Comparison of ENCODE assay signal across 7 cellular contexts in the genomic region with DNA sequence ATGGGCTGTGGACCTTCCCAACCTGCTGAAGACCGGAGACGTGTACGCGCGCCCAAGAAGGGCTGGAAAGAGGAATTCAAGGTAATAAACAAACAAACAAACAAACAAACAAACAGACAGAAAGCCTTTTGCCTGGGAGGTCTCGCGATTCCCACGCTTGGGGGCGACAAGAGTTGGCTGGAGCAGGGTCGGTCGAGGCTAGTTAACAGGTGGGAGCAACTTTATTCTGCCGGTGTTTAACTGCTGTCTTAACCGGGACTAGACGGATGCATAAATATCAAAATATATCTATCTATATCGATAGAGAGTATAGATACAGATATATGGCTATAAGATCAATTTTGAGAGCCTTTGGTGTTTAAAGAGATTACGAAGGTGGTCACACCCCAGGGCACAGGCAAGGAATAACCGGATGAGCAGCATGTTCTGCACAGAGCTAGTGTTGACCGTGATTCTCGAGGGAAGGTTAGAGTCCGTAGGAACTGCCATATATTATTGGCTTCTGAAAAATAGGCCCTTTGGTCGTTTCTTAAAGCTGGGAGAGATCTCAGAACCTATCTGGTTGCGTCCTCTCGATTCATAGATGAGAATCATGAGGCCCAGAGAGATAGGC. TPM values are rescaled to one million over a fixed set of nuclear protein-coding genes. Genes with fewer than 3 reads are reported as not detected.
A peak's percentile ranks its signal among the peaks of the same experiment; 100 is the strongest.
DNase-seq lines count a peak whose midpoint lies in the region; ATAC-seq and TF ChIP-seq lines count a peak whose summit lies in the region.

No MANE protein-coding gene starts in this region.

- ATAC-seq in IMR-90 (ENCODE audit: low read depth) (no peak), left lung (no peak)

- no peak overlapping the region for H3K23ac ChIP-seq in IMR-90 (ENCODE audit: low read depth, low read length)

- no peak overlapping the region; the same call in 1 of the 2 replicates for H2BK20ac ChIP-seq in IMR-90 (ENCODE audit: low read depth, low read length)

- H3K56ac ChIP-seq in IMR-90 (ENCODE audit: extremely low read depth, insufficient read depth, low read length), result no peak overlapping the region

- no peaks in the 10 kb centered on the region for H3K79me1 ChIP-seq in IMR-90 (ENCODE audit: low read depth in 1 of 2, low read length in 2 of 2)

- no peak overlapping the region for H3K9ac ChIP-seq in IMR-90 (ENCODE audit: low read depth, low read length)

- TF ChIP-seq RAD21 in IMR-90 (IDR thresholded peaks at IDR 0.05; ENCODE audit: low read length), result no peak

- H4K5ac ChIP-seq in IMR-90 (ENCODE audit: low read depth, low read length), result no peak overlapping the region

- H4K8ac ChIP-seq in IMR-90 (ENCODE audit: low read depth in 2 of 2, low read length in 2 of 2), result no peak overlapping the region

- no peak overlapping the region for H2BK5ac ChIP-seq in IMR-90 (ENCODE audit: low read depth, low read length, poor library complexity, severe bottlenecking)

- no peak overlapping the region for H3K27ac ChIP-seq in IMR-90 (ENCODE audit: insufficient read depth, low read length)
- H3K27ac ChIP-seq in brain microvascular endothelial cell, result no peak overlapping the region
- no peak overlapping the region for H3K27ac ChIP-seq in left lung
- no peak overlapping the region for H3K27ac ChIP-seq in spleen

- POLR2A ChIA-PET in IMR-90 (lab: Charles Lee; ENCODE audit: unreplicated experiment), result no interaction called here

- intact Hi-C loops in IMR-90 (cut with micrococcal nuclease), result no loop called here
- intact Hi-C loops in left lung (cut with DNase I), result no loop called here
- intact Hi-C loops in spleen (cut with DNase I; ENCODE audit: low total_unique reads), result no loop called here

- H3K27me3 ChIP-seq in IMR-90 (ENCODE audit: control insufficient read depth, insufficient read depth, low read length) (peaks cover 38% of the 10 kb centered on the region), brain microvascular endothelial cell (replicated peaks) (peaks cover 6% of the 10 kb centered on the region), left lung (peaks cover 11 to 61% of the 10 kb centered on the region in 2 donors), spleen (replicated peaks in 1 of 7) (peaks cover 0 to 85% (median 21%) of the 10 kb centered on the region in 7 donors)

- H3K4me2 ChIP-seq in IMR-90 (ENCODE audit: low read depth, low read length), result peak overlapping the region; percentile 95

- no peak overlapping the region for H2BK15ac ChIP-seq in IMR-90 (ENCODE audit: low read depth, low read length)

- H3K4me3 ChIP-seq in IMR-90 (ENCODE audit: insufficient read depth, low read depth, low read length), result peak overlapping the region; percentile 44
- peak overlapping the region; percentile 47 for H3K4me3 ChIP-seq in brain microvascular endothelial cell (ENCODE audit: low read depth, low read length)
- H3K4me3 ChIP-seq in left lung, result peak overlapping the region; percentile 19 to 38
- peak overlapping the region in 5 of 8 donors; percentile 2 to 49 (median 18) for H3K4me3 ChIP-seq in spleen

- 60% methylated on average over 1 of the region's 23 CpGs; no CpG with 5 or more reads in 1 of the 2 experiments for WGBS in IMR-90 (ENCODE audit: extremely low coverage in 2 of 2, insufficient read length in 1 of 2), 2 experiments
- 36 to 39% (median 39%) methylated on average over 23 of the region's 23 CpGs for WGBS in spleen, 5 donors

- no peak overlapping the region for H4K91ac ChIP-seq in IMR-90 (ENCODE audit: insufficient read depth, low read depth, low read length)

- no peak overlapping the region for H2AK5ac ChIP-seq in IMR-90 (ENCODE audit: low read depth, low read length)

- in situ Hi-C loops in IMR-90 (cut with MboI; ENCODE audit: low sequenced_read_pairs) (no loop called here), brain microvascular endothelial cell (cut with HindIII; ENCODE audit: low pct_ligation_motif_present, low sequenced_read_pairs) (no loop called here)

- H2AK9ac ChIP-seq in IMR-90 (replicated peaks; ENCODE audit: low read depth, low read length, poor library complexity), result peak overlapping the region; percentile 56

- DNase-seq in IMR-90 (no peak), brain microvascular endothelial cell (no peak), left lung (no peak), spleen (no peak), GM10266 (ENCODE audit: extremely low spot score) (no peak), dedifferentiated amniotic fluid mesenchymal stem cell (ENCODE audit: extremely low spot score) (no peak), epidermal melanocyte (ENCODE audit: insufficient read length, low spot score) (no peak)

- peak overlapping the region; percentile 77 for H2AFZ ChIP-seq in IMR-90 (replicated peaks; ENCODE audit: low read length, poor library complexity)

- BruUV-seq in IMR-90 (replicated peaks; lab: Mats Ljungman, UMichigan), result no TSS peak

- no peaks in the 10 kb centered on the region for H3K9me3 ChIP-seq in IMR-90 (ENCODE audit: control insufficient read depth, insufficient read depth, low read length)
- H3K9me3 ChIP-seq in left lung, result no peaks in the 10 kb centered on the region
- H3K9me3 ChIP-seq in spleen, result no peaks in the 10 kb centered on the region

- H4K20me1 ChIP-seq in IMR-90 (ENCODE audit: insufficient read depth, low read length), result no peaks in the 10 kb centered on the region

- H3K18ac ChIP-seq in IMR-90 (ENCODE audit: low read depth, low read length), result no peak overlapping the region

- H2BK120ac ChIP-seq in IMR-90 (ENCODE audit: low read depth, low read length), result no peak overlapping the region

- peaks cover 5% of the 10 kb centered on the region; the same call in 1 of the 2 replicates for H3K4me1 ChIP-seq in IMR-90 (ENCODE audit: control insufficient read depth, insufficient read depth, low read length)
- H3K4me1 ChIP-seq in left lung, result peaks cover 3 to 12% of the 10 kb centered on the region in 2 donors
- H3K4me1 ChIP-seq in spleen, result peaks cover 0 to 14% (median 12%) of the 10 kb centered on the region in 6 donors

- H3K4ac ChIP-seq in IMR-90 (ENCODE audit: low read depth, low read length), result no peak overlapping the region

- no peak for TF ChIP-seq CTCF in IMR-90 (conservative IDR thresholded peaks at IDR 0.05; ENCODE audit: low read depth, low read length)
- no peak for TF ChIP-seq CTCF in brain microvascular endothelial cell (IDR thresholded peaks at IDR 0.05; ENCODE audit: low read depth, low read length, missing control alignments)
- TF ChIP-seq CTCF in left lung (IDR thresholded peaks at IDR 0.05), result no peak
- no peak for TF ChIP-seq CTCF in spleen (IDR thresholded peaks at IDR 0.05 in 8 of 11, conservative IDR thresholded peaks at IDR 0.05 in 3 of 11)
- no peak for TF ChIP-seq CTCF in GM10266 (IDR thresholded peaks at IDR 0.05; ENCODE audit: control insufficient read depth, insufficient read depth, low read depth, missing control alignments)

- H3K36me3 ChIP-seq in IMR-90 (ENCODE audit: control insufficient read depth, insufficient read depth, low read length) (no peaks in the 10 kb centered on the region), brain microvascular endothelial cell (replicated peaks) (no peaks in the 10 kb centered on the region), left lung (no peaks in the 10 kb centered on the region), spleen (no peaks in the 10 kb centered on the region)

- CTCF ChIA-PET in IMR-90 (lab: Yijun Ruan, JAX), result no interaction called here

- TF ChIP-seq POLR2A in IMR-90 (IDR thresholded peaks at IDR 0.05; ENCODE audit: low read depth, low read length) (no peak), spleen (IDR thresholded peaks at IDR 0.05) (no peak)

- H3K14ac ChIP-seq in IMR-90 (replicated peaks; ENCODE audit: low read depth, low read length), result no peak overlapping the region

- dilution Hi-C loops in IMR-90 (cut with HindIII; ENCODE audit: low sequenced_read_pairs, unreplicated experiment), result no loop called here

- 0 out of 2 replicates have a peak, but pooled peaks cover 3% of the 10 kb centered on the region for H3K9me1 ChIP-seq in IMR-90 (ENCODE audit: insufficient read depth, low read length)

TF ChIP-seq in IMR-90, 13 proteins besides CTCF, POLR2A, EP300 and RAD21:
- TF ChIP-seq CEBPB (IDR thresholded peaks at IDR 0.05; ENCODE audit: low read depth, low read length) (no peak), RFX5 (IDR thresholded peaks at IDR 0.05; ENCODE audit: low read depth, low read length) (no peak), BHLHE40 (IDR thresholded peaks at IDR 0.05; ENCODE audit: low read depth, low read length) (no peak), MXI1 (IDR thresholded peaks at IDR 0.05; ENCODE audit: borderline replicate concordance, low read depth, low read length) (no peak), SMC3 (IDR thresholded peaks at IDR 0.05; ENCODE audit: low read depth, low read length) (no peak), MAFK (IDR thresholded peaks at IDR 0.05; ENCODE audit: low read depth, low read length) (no peak), RCOR1 (IDR thresholded peaks at IDR 0.05; ENCODE audit: insufficient replicate concordance, low read length) (no peak)
- TF ChIP-seq, protein P1, sequence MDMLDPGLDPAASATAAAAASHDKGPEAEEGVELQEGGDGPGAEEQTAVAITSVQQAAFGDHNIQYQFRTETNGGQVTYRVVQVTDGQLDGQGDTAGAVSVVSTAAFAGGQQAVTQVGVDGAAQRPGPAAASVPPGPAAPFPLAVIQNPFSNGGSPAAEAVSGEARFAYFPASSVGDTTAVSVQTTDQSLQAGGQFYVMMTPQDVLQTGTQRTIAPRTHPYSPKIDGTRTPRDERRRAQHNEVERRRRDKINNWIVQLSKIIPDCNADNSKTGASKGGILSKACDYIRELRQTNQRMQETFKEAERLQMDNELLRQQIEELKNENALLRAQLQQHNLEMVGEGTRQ (IDR thresholded peaks at IDR 0.05; ENCODE audit: low read depth, low read length), result no peak

RNA-seq across cellular contexts. Expression of a gene that starts 0.5 kb away (rescaled TPM):
- total RNA-seq in IMR-90 (2012; rRNA removed), result not detected in 2 replicates
- not detected in 2 replicates for polyA plus RNA-seq in IMR-90 (2012; rRNA removed)
- not detected in 2 replicates for polyA plus RNA-seq in IMR-90 (2012; cell fraction: cytosol; rRNA removed)
- not detected in 2 replicates for polyA plus RNA-seq in IMR-90 (2012; cell fraction: nucleus; rRNA removed; ENCODE audit: low replicate concordance)
- total RNA-seq in left lung, result 1 to 10 TPM in 1 of 2 donors, not detected in 1; 2.5 TPM
- not detected for total RNA-seq in spleen
- polyA plus RNA-seq in spleen, result not detected
